ENCODE assay signal across 15 cellular contexts in the genomic region with DNA sequence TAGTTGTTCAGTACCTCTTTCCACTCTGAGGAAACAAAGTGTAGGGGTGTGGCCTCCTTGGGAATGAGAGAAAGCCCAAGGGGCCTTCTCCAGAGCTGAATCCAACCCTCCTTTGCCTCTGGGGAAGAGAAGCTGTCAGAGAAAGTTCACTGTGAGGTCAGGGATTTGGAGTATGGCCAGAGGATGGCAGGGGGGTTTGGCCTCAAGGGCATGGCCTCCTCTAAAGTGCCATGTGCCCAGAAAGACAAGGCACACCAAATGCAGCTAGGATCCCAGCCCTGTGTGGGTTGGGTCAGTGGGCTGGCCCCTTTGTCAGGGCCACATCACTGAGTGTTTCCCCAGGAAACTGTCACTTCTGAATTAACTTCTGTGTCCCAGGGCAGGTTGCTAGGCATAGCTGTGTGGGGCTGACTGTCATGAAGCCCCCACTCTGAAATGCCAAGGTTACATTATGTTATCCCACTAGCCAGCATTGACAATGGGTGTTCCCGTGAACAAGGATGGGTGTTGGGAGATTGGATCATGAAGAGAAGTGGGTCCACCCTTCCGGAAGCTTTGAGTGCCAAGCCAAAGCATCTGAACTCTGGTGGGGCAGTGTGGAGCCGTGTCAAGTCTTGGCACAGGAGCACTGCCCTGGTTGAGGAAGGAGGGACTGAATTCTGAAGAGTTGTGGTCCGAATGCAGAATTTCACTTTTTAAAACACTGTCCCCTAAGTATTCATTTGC.
DNase-seq lines count a peak whose midpoint lies in the region; ATAC-seq, FAIRE-seq and TF ChIP-seq lines count a peak whose summit lies in the region.
"Had no signal": no experiment of that assay in that cellular context is flagged by ENCODE, and none has a peak within 500 bp of the region (broad histone marks: within the 10 kb centered on the region; RNA-seq: fewer than 3 reads in every experiment).

No MANE protein-coding gene starts in this region.

- H3K27me3 ChIP-seq in right atrium auricular region: no peaks in the 10 kb centered on the region
- no peaks in the 10 kb centered on the region for H3K27me3 ChIP-seq in stomach smooth muscle (ENCODE audit: control insufficient read depth in 1 of 2, insufficient read depth in 2 of 2, low read length in 2 of 2)

- H3K27ac ChIP-seq in right atrium auricular region: peak overlapping the region; percentile 49 to 59
- H3K27ac ChIP-seq in stomach smooth muscle (ENCODE audit: low read length): peak overlapping the region; percentile 24
- H3K27ac ChIP-seq: 22Rv1 had no signal

- no peak overlapping the region for H3K9ac ChIP-seq in stomach smooth muscle (ENCODE audit: low read length in 2 of 2)

- H3K4me3 ChIP-seq in right atrium auricular region (no peak overlapping the region), stomach smooth muscle (ENCODE audit: low read length in 2 of 2) (no peak overlapping the region)
- H3K4me3 ChIP-seq: skin epidermis had no signal

- H3K4me1 ChIP-seq in right atrium auricular region (peaks cover 0 to 94% of the 10 kb centered on the region in 2 donors), stomach smooth muscle (ENCODE audit: control insufficient read depth, insufficient read depth, low read length) (peaks cover 59% of the 10 kb centered on the region)

- H3K36me3 ChIP-seq in right atrium auricular region (peaks cover 5% of the 10 kb centered on the region), stomach smooth muscle (ENCODE audit: control insufficient read depth in 2 of 2, insufficient read depth in 2 of 2, low read length in 2 of 2) (peaks cover 3 to 8% of the 10 kb centered on the region in 2 donors)

- peak; percentile 31 for DNase-seq in DMS 273 (lab: John Stamatoyannopoulos, UW; ENCODE audit: unreplicated experiment)
- DNase-seq in DMS 273 treated with DMSO at 0.1 percent for 48 hours (lab: John Stamatoyannopoulos, UW): no peak
- DNase-seq in RCC 7860 (ENCODE audit: low spot score): no peak
- no peak for DNase-seq in right atrium auricular region (ENCODE audit: low spot score)
- no peak for DNase-seq in effector CD4-positive, alpha-beta T cell
- DNase-seq: cortex of kidney; naive thymus-derived CD4-positive, alpha-beta T cell; NCI-H1105 treated with DMSO at 0.1 percent for 48 hours; NCI-H446 treated with DMSO at 0.1 percent for 48 hours had no signal

- no peaks in the 10 kb centered on the region for H3K9me3 ChIP-seq in right atrium auricular region
- peaks cover 0 to 3% of the 10 kb centered on the region in 2 donors for H3K9me3 ChIP-seq in stomach smooth muscle (ENCODE audit: control insufficient read depth in 2 of 2, low read length in 2 of 2)

- peak; percentile 7 for FAIRE-seq in RCC 7860 (lab: Jason Lieb, UNC)
- FAIRE-seq: TTC549 had no signal

- no peak for ATAC-seq in GM18909 (IDR thresholded peaks at IDR 0.05; ENCODE audit: poor library complexity, unreplicated experiment)
- no peak for ATAC-seq in HG03045 (IDR thresholded peaks at IDR 0.05; ENCODE audit: unreplicated experiment)
- ATAC-seq: naive thymus-derived CD4-positive, alpha-beta T cell had no signal

- no peak for TF ChIP-seq CTCF in right atrium auricular region (IDR thresholded peaks at IDR 0.05)
